1 cellular context compared by ENCODE assay signal in genomic region chr2:157813477-157813876, GRCh38.
TF ChIP-seq lines count a peak whose summit lies in the region.

No MANE protein-coding gene starts in this region.

TF ChIP-seq in HepG2, 621 proteins besides CTCF, POLR2A, EP300 and RAD21 (continued from another document):
- TF ChIP-seq, protein P1, sequence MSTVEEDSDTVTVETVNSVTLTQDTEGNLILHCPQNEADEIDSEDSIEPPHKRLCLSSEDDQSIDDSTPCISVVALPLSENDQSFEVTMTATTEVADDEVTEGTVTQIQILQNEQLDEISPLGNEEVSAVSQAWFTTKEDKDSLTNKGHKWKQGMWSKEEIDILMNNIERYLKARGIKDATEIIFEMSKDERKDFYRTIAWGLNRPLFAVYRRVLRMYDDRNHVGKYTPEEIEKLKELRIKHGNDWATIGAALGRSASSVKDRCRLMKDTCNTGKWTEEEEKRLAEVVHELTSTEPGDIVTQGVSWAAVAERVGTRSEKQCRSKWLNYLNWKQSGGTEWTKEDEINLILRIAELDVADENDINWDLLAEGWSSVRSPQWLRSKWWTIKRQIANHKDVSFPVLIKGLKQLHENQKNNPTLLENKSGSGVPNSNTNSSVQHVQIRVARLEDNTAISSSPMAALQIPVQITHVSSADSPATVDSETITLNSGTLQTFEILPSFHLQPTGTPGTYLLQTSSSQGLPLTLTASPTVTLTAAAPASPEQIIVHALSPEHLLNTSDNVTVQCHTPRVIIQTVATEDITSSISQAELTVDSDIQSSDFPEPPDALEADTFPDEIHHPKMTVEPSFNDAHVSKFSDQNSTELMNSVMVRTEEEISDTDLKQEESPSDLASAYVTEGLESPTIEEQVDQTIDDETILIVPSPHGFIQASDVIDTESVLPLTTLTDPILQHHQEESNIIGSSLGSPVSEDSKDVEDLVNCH (CRISPR knock-in tag; IDR thresholded peaks at IDR 0.05), result no peak
- TF ChIP-seq GTF2F1 (IDR thresholded peaks at IDR 0.05; ENCODE audit: low read length), result no peak
